In genomic region chr15:63504979-63505841, GRCh38 we compare ENCODE assay signal across 2 cellular contexts.
A peak's percentile ranks its signal among the peaks of the same experiment; 100 is the strongest.
TF ChIP-seq lines count a peak whose summit lies in the region.

No MANE protein-coding gene starts in this region.

TF ChIP-seq in SK-N-SH, 30 proteins besides CTCF, POLR2A, EP300 and RAD21 (continued from another document and continues in another):
- TF ChIP-seq IRF3 (IDR thresholded peaks at IDR 0.05; ENCODE audit: low read depth, low read length) = no peak
- TF ChIP-seq RFX5 (IDR thresholded peaks at IDR 0.05; ENCODE audit: low read length) = no peak
- TF ChIP-seq, protein P1, sequence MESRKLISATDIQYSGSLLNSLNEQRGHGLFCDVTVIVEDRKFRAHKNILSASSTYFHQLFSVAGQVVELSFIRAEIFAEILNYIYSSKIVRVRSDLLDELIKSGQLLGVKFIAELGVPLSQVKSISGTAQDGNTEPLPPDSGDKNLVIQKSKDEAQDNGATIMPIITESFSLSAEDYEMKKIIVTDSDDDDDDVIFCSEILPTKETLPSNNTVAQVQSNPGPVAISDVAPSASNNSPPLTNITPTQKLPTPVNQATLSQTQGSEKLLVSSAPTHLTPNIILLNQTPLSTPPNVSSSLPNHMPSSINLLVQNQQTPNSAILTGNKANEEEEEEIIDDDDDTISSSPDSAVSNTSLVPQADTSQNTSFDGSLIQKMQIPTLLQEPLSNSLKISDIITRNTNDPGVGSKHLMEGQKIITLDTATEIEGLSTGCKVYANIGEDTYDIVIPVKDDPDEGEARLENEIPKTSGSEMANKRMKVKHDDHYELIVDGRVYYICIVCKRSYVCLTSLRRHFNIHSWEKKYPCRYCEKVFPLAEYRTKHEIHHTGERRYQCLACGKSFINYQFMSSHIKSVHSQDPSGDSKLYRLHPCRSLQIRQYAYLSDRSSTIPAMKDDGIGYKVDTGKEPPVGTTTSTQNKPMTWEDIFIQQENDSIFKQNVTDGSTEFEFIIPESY (IDR thresholded peaks at IDR 0.05; ENCODE audit: borderline replicate concordance, low read depth) = no peak
- no peak for TF ChIP-seq CHD2 (IDR thresholded peaks at IDR 0.05; ENCODE audit: low read length, partially characterized antibody)
- TF ChIP-seq JUND (IDR thresholded peaks at IDR 0.05) = no peak
- TF ChIP-seq EZH2phosphoT487 (IDR thresholded peaks at IDR 0.05; ENCODE audit: borderline replicate concordance, low read depth) = no peak
- TF ChIP-seq YY1 (IDR thresholded peaks at IDR 0.05; ENCODE audit: low read depth) = no peak
- TF ChIP-seq MXI1 (IDR thresholded peaks at IDR 0.05; ENCODE audit: low read depth, low read length) = no peak; the same call in 1 of the 2 replicates
- TF ChIP-seq FOXM1 (IDR thresholded peaks at IDR 0.05; ENCODE audit: low read depth) = no peak
- TF ChIP-seq REST (IDR thresholded peaks at IDR 0.05; ENCODE audit: low read depth, low read length) = no peak
- TF ChIP-seq SIN3A (IDR thresholded peaks at IDR 0.05; ENCODE audit: borderline replicate concordance, low read depth, low read length) = peak; percentile 77; the same call in 1 of the 2 replicates
- no peak for TF ChIP-seq PBX3 (IDR thresholded peaks at IDR 0.05)
- TF ChIP-seq SMC3 (IDR thresholded peaks at IDR 0.05; ENCODE audit: low read depth, low read length) = no peak
- no peak for TF ChIP-seq GATA2 (CRISPR knock-in tag; IDR thresholded peaks at IDR 0.05)
- TF ChIP-seq, protein P2, sequence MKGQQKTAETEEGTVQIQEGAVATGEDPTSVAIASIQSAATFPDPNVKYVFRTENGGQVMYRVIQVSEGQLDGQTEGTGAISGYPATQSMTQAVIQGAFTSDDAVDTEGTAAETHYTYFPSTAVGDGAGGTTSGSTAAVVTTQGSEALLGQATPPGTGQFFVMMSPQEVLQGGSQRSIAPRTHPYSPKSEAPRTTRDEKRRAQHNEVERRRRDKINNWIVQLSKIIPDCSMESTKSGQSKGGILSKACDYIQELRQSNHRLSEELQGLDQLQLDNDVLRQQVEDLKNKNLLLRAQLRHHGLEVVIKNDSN (IDR thresholded peaks at IDR 0.05; ENCODE audit: borderline replicate concordance, low read depth) = no peak
- peak; percentile 9; the same call in 1 of the 2 replicates for TF ChIP-seq TAF1 (IDR thresholded peaks at IDR 0.05; ENCODE audit: borderline replicate concordance, low read depth, low read length)
- TF ChIP-seq RCOR1 (IDR thresholded peaks at IDR 0.05; ENCODE audit: low read length) = no peak
- no peak for TF ChIP-seq TCF12 (IDR thresholded peaks at IDR 0.05)
- TF ChIP-seq NFIC (IDR thresholded peaks at IDR 0.05; ENCODE audit: borderline replicate concordance) = no peak
- peak; percentile 18; the same call in 1 of the 2 replicates for TF ChIP-seq POLR2AphosphoS5 (IDR thresholded peaks at IDR 0.05; ENCODE audit: low read depth, low read length)
- TF ChIP-seq ELF1 (IDR thresholded peaks at IDR 0.05) = peak; percentile 80
- peak; percentile 38; the same call in 1 of the 2 replicates for TF ChIP-seq MAX (IDR thresholded peaks at IDR 0.05; ENCODE audit: low read depth)

TF ChIP-seq in K562, 482 proteins besides CTCF, POLR2A, EP300 and RAD21 (continued from another document and continues in another):
- TF ChIP-seq, protein P3, sequence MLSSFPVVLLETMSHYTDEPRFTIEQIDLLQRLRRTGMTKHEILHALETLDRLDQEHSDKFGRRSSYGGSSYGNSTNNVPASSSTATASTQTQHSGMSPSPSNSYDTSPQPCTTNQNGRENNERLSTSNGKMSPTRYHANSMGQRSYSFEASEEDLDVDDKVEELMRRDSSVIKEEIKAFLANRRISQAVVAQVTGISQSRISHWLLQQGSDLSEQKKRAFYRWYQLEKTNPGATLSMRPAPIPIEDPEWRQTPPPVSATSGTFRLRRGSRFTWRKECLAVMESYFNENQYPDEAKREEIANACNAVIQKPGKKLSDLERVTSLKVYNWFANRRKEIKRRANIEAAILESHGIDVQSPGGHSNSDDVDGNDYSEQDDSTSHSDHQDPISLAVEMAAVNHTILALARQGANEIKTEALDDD (IDR thresholded peaks at IDR 0.05) = peak; percentile 47; the same call in 1 of the 2 replicates
- TF ChIP-seq GABPA (tag; conservative IDR thresholded peaks at IDR 0.05; ENCODE audit: low read depth) = no peak
- no peak for TF ChIP-seq TSC22D4 (tag; IDR thresholded peaks at IDR 0.05)
- no peak for TF ChIP-seq NCOA4 (IDR thresholded peaks at IDR 0.05; ENCODE audit: partially characterized antibody)
- TF ChIP-seq HEY1 (CRISPR knock-in tag; IDR thresholded peaks at IDR 0.05; ENCODE audit: borderline replicate concordance) = no peak
- TF ChIP-seq CHD2 (IDR thresholded peaks at IDR 0.05; ENCODE audit: low read depth, low read length) = no peak
- TF ChIP-seq YY1 (IDR thresholded peaks at IDR 0.05; ENCODE audit: borderline replicate concordance in 1 of 3, control insufficient read depth in 1 of 3, extremely low read depth in 1 of 3, insufficient read depth in 3 of 3, insufficient read length in 1 of 3, insufficient replicate concordance in 2 of 3, low read depth in 1 of 3, low read length in 2 of 3) = peak in 2 of 3 experiments; percentile 24 to 30
- no peak for TF ChIP-seq ZFPM2 (CRISPR knock-in tag; IDR thresholded peaks at IDR 0.05)
- no peak for TF ChIP-seq ZNF717 (CRISPR knock-in tag; IDR thresholded peaks at IDR 0.05)
- TF ChIP-seq PML (IDR thresholded peaks at IDR 0.05; ENCODE audit: low read length) = no peak
- peak; percentile 14; the same call in 1 of the 2 replicates for TF ChIP-seq MAX (CRISPR knock-in tag; IDR thresholded peaks at IDR 0.05)
- TF ChIP-seq POLR2H (tag; IDR thresholded peaks at IDR 0.05; ENCODE audit: low read depth) = 0 out of 2 replicates have a peak, but pooled peaks have one; percentile 39
- no peak for TF ChIP-seq NR4A1 (CRISPR knock-in tag; IDR thresholded peaks at IDR 0.05)
- no peak for TF ChIP-seq NR4A1 (tag; IDR thresholded peaks at IDR 0.05)
- TF ChIP-seq ZBTB12 (CRISPR knock-in tag; IDR thresholded peaks at IDR 0.05) = no peak
- TF ChIP-seq LCOR (CRISPR knock-in tag; IDR thresholded peaks at IDR 0.05) = no peak
- no peak for TF ChIP-seq ZNF239 (CRISPR knock-in tag; IDR thresholded peaks at IDR 0.05)
- TF ChIP-seq ZKSCAN8 (CRISPR knock-in tag; IDR thresholded peaks at IDR 0.05) = no peak
- TF ChIP-seq, protein P4, sequence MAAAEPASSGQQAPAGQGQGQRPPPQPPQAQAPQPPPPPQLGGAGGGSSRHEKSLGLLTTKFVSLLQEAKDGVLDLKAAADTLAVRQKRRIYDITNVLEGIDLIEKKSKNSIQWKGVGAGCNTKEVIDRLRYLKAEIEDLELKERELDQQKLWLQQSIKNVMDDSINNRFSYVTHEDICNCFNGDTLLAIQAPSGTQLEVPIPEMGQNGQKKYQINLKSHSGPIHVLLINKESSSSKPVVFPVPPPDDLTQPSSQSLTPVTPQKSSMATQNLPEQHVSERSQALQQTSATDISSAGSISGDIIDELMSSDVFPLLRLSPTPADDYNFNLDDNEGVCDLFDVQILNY (CRISPR knock-in tag; IDR thresholded peaks at IDR 0.05) = no peak
- TF ChIP-seq ZNF263 (CRISPR knock-in tag; IDR thresholded peaks at IDR 0.05; ENCODE audit: borderline replicate concordance) = no peak
- peak; percentile 71 to 77; a peak in 3 of 4 replicates for TF ChIP-seq FOXK2 (conservative IDR thresholded peaks at IDR 0.05 in 1 of 2, IDR thresholded peaks at IDR 0.05 in 1 of 2; ENCODE audit: low read depth in 2 of 2)
- TF ChIP-seq, protein P5, sequence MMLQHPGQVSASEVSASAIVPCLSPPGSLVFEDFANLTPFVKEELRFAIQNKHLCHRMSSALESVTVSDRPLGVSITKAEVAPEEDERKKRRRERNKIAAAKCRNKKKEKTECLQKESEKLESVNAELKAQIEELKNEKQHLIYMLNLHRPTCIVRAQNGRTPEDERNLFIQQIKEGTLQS (IDR thresholded peaks at IDR 0.05) = no peak
- TF ChIP-seq, protein P5 (CRISPR knock-in tag; conservative IDR thresholded peaks at IDR 0.05) = no peak
- no peak for TF ChIP-seq MCM2 (IDR thresholded peaks at IDR 0.05; ENCODE audit: low read depth)
- TF ChIP-seq SIN3A (IDR thresholded peaks at IDR 0.05; ENCODE audit: borderline replicate concordance in 2 of 2, control insufficient read depth in 1 of 2, low read depth in 2 of 2, low read length in 2 of 2) = peak in 1 of 2 experiments; percentile 64; a peak in 1 of 4 replicates
- TF ChIP-seq ATF7 (IDR thresholded peaks at IDR 0.05) = no peak
- no peak for TF ChIP-seq ESRRB (CRISPR knock-in tag; IDR thresholded peaks at IDR 0.05; ENCODE audit: borderline replicate concordance)
- TF ChIP-seq KDM1A (IDR thresholded peaks at IDR 0.05) = no peak
- TF ChIP-seq TCFL5 (CRISPR knock-in tag; conservative IDR thresholded peaks at IDR 0.05) = no peak
- peak; percentile 81 for TF ChIP-seq RBFOX2 (IDR thresholded peaks at IDR 0.05; ENCODE audit: low read depth, low read length)
- no peak for TF ChIP-seq ZNF76 (CRISPR knock-in tag; IDR thresholded peaks at IDR 0.05; ENCODE audit: borderline replicate concordance)
- TF ChIP-seq, protein P6, sequence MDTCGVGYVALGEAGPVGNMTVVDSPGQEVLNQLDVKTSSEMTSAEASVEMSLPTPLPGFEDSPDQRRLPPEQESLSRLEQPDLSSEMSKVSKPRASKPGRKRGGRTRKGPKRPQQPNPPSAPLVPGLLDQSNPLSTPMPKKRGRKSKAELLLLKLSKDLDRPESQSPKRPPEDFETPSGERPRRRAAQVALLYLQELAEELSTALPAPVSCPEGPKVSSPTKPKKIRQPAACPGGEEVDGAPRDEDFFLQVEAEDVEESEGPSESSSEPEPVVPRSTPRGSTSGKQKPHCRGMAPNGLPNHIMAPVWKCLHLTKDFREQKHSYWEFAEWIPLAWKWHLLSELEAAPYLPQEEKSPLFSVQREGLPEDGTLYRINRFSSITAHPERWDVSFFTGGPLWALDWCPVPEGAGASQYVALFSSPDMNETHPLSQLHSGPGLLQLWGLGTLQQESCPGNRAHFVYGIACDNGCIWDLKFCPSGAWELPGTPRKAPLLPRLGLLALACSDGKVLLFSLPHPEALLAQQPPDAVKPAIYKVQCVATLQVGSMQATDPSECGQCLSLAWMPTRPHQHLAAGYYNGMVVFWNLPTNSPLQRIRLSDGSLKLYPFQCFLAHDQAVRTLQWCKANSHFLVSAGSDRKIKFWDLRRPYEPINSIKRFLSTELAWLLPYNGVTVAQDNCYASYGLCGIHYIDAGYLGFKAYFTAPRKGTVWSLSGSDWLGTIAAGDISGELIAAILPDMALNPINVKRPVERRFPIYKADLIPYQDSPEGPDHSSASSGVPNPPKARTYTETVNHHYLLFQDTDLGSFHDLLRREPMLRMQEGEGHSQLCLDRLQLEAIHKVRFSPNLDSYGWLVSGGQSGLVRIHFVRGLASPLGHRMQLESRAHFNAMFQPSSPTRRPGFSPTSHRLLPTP (IDR thresholded peaks at IDR 0.05; ENCODE audit: borderline replicate concordance, extremely low read depth, insufficient read length) = no peak
- no peak for TF ChIP-seq ZMIZ1 (IDR thresholded peaks at IDR 0.05; ENCODE audit: low read depth in 2 of 2, low read length in 2 of 2)
- TF ChIP-seq, protein P7, sequence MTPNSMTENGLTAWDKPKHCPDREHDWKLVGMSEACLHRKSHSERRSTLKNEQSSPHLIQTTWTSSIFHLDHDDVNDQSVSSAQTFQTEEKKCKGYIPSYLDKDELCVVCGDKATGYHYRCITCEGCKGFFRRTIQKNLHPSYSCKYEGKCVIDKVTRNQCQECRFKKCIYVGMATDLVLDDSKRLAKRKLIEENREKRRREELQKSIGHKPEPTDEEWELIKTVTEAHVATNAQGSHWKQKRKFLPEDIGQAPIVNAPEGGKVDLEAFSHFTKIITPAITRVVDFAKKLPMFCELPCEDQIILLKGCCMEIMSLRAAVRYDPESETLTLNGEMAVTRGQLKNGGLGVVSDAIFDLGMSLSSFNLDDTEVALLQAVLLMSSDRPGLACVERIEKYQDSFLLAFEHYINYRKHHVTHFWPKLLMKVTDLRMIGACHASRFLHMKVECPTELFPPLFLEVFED (CRISPR knock-in tag; conservative IDR thresholded peaks at IDR 0.05) = no peak
- no peak for TF ChIP-seq ELK3 (CRISPR knock-in tag; IDR thresholded peaks at IDR 0.05)
